8 cellular contexts compared by ENCODE assay signal in genomic region chr1:225923692-225924555, GRCh38. TPM values are rescaled to one million over a fixed set of nuclear protein-coding genes. Genes with fewer than 3 reads are reported as not detected.
DNase-seq lines count a peak whose midpoint lies in the region; ATAC-seq and TF ChIP-seq lines count a peak whose summit lies in the region.

TSS of gene PYCR2 (minus strand) at chr1:225924250. CDS start at chr1:225924110, 140 bp downstream.

- TF ChIP-seq CTCF in GM12875 (IDR thresholded peaks at IDR 0.05; ENCODE audit: borderline replicate concordance, insufficient read depth, low read depth, low read length) (no peak), heart left ventricle (IDR thresholded peaks at IDR 0.05) (peak in 2 of 12 donors; percentile 8 to 11), upper lobe of right lung (IDR thresholded peaks at IDR 0.05) (no peak)

- intact Hi-C loops in heart left ventricle (cut with DNase I), result loop anchor here in 4 of 10 donors (1.0 to 5.0 kb wide), 5 partner anchors 42 to 147 kb away; partner anchors contain the start of genes TMEM63A (in 3 of the 4) and SRP9 (in 1 of the 4)
- intact Hi-C loops in posterior vena cava (cut with DNase I), result no loop called here
- intact Hi-C loops in upper lobe of right lung (cut with DNase I), result no loop called here

- peaks cover 22% of the 10 kb centered on the region for H3K4me1 ChIP-seq in adipocyte (ENCODE audit: control insufficient read depth, insufficient read depth, low read length)
- peaks cover 0 to 42% (median 19%) of the 10 kb centered on the region in 12 donors for H3K4me1 ChIP-seq in heart left ventricle
- H3K4me1 ChIP-seq in upper lobe of right lung, result peaks cover 31% of the 10 kb centered on the region

- peak within 1 kb of the TSS; percentile 100 for H3K9ac ChIP-seq in adipocyte (ENCODE audit: low read length)

- peak within 1 kb of the TSS; percentile 69 for H3K4me3 ChIP-seq in GM12875 (ENCODE audit: low read depth, low read length)
- peak within 1 kb of the TSS; percentile 100 for H3K4me3 ChIP-seq in adipocyte (ENCODE audit: low read length)
- H3K4me3 ChIP-seq in heart left ventricle, result peak within 1 kb of the TSS; percentile 52 to 96 (median 82)
- peak within 1 kb of the TSS; percentile 100 for H3K4me3 ChIP-seq in upper lobe of right lung

- DNase-seq in NCI-H1436 (lab: John Stamatoyannopoulos, UW) (peak; percentile 98), T follicular helper cell (ENCODE audit: low read depth) (peak; percentile 93), adipocyte (ENCODE audit: low read depth) (peak; percentile 98), heart left ventricle (peak; percentile 95 to 98 (median 97)), posterior vena cava (ENCODE audit: low spot score) (peak; percentile 99), upper lobe of right lung (peak; percentile 98)

- TF ChIP-seq POLR2A in heart left ventricle (IDR thresholded peaks at IDR 0.05), result peak in 1 of 2 donors; percentile 96

- peaks cover 20% of the 10 kb centered on the region for H3K36me3 ChIP-seq in adipocyte (ENCODE audit: control insufficient read depth, insufficient read depth, low read length, severe bottlenecking)
- H3K36me3 ChIP-seq in heart left ventricle, result peaks cover 0 to 32% (median 15%) of the 10 kb centered on the region in 9 donors
- H3K36me3 ChIP-seq in upper lobe of right lung, result peaks cover 19% of the 10 kb centered on the region

- H3K27me3 ChIP-seq in adipocyte (replicated peaks; ENCODE audit: control insufficient read depth, insufficient read depth, low read length), result no peaks in the 10 kb centered on the region
- no peaks in the 10 kb centered on the region for H3K27me3 ChIP-seq in heart left ventricle
- no peaks in the 10 kb centered on the region for H3K27me3 ChIP-seq in upper lobe of right lung

- H3K27ac ChIP-seq in heart left ventricle (peak within 1 kb of the TSS; percentile 67 to 97 (median 93)), upper lobe of right lung (peak within 1 kb of the TSS; percentile 96)

- no peaks in the 10 kb centered on the region for H3K9me3 ChIP-seq in adipocyte (ENCODE audit: control insufficient read depth, low read length)
- no peaks in the 10 kb centered on the region for H3K9me3 ChIP-seq in heart left ventricle
- no peaks in the 10 kb centered on the region for H3K9me3 ChIP-seq in upper lobe of right lung

- ATAC-seq in HG02798 (IDR thresholded peaks at IDR 0.05; ENCODE audit: poor library complexity, unreplicated experiment) (peak; percentile 98), heart left ventricle (peak; percentile 99 to 100 (median 100)), upper lobe of right lung (peak; percentile 99)

- 0 to 2% (median 1%) methylated on average over 22 to 80 of the region's 80 CpGs for WGBS in heart left ventricle, 4 donors

RNA-seq across cellular contexts. Expression of gene PYCR2, which starts in this region (rescaled TPM):
- total RNA-seq in heart left ventricle, result 10 to 100 TPM; 53.6 to 82.4 (median 65.1) TPM
- polyA plus RNA-seq in heart left ventricle, result 10 to 100 TPM; 62.0 to 89.0 TPM
- 10 to 100 TPM; 41.7 to 45.9 TPM for total RNA-seq in posterior vena cava
- total RNA-seq in upper lobe of right lung, result 61.6 TPM

Comparison
In these comparisons a context has a peak if more than half of its experiments do, and no peak if none do; other contexts are left out.
1. Peak in every context shown above with its lines: DNase-seq, ATAC-seq, H3K4me3 ChIP-seq and H3K27ac ChIP-seq.